ENCODE assay signal across 1 cellular context in the genomic region with DNA sequence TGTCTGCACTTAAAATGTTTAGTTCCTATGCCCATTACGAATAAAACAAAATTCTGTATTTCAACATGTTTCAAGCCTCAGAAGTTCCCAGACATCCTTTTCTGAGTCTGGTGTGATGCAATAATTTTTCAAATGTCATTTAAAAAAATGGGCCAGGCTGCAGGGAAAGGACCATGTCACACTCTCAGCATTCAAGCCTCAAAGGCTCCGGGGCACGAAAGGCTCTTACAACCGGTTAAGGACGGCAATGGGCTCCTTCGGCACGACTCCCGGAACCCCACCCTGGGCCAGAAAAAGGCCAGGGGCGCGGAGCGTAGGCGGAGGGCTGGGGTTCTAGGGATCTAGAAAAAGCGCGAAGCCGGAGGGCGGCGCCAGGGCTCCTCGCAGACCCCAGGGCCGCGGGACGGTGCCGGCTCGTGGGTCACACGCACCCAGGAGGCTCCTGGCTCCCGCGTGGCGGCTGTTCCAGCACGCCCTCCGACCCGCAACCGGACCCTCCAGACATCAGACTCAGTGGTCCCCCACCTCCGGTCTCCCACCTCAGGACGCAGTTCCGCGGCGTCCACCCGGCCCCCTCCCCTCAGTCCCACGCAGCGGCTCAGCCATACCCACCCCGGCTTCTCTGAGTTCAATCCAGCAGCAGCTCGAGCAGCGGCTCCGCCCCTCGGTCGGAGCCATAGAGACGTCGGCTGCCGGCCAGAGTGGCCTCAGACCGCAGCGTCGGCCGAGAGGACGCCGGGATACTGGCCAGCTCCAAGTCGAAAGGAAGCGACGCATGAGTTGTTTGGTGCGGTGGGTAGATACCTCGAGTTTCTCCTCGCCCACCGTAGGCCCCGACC.
TF ChIP-seq lines count a peak whose summit lies in the region.

A gene with protein sequence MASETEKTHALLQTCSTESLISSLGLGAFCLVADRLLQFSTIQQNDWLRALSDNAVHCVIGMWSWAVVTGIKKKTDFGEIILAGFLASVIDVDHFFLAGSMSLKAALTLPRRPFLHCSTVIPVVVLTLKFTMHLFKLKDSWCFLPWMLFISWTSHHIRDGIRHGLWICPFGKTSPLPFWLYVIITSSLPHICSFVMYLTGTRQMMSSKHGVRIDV (minus strand): TSS at position 656 of the 839 bp plus-strand sequence. CDS start 29,896 bp downstream, outside the sequence.

TF ChIP-seq in HepG2, 621 proteins besides CTCF, POLR2A, EP300 and RAD21 (continued from another document and continues in another):
- peak in 1 of 2 experiments; percentile 60; a peak in 1 of 4 replicates for TF ChIP-seq HMGXB4 (CRISPR knock-in tag; IDR thresholded peaks at IDR 0.05; ENCODE audit: borderline replicate concordance in 1 of 2, low read depth in 1 of 2)
- TF ChIP-seq MED13 (CRISPR knock-in tag; IDR thresholded peaks at IDR 0.05), result 0 out of 2 replicates have a peak, but pooled peaks have one; percentile 29
- TF ChIP-seq SMAD3 (CRISPR knock-in tag; IDR thresholded peaks at IDR 0.05), result peak; percentile 74
- TF ChIP-seq ZC3H13 (CRISPR knock-in tag; IDR thresholded peaks at IDR 0.05), result peak; percentile 50; the same call in 1 of the 2 replicates
- TF ChIP-seq KLF16 (CRISPR knock-in tag; IDR thresholded peaks at IDR 0.05), result peak; percentile 15 to 37; a peak in 1 of 4 replicates
- no peak for TF ChIP-seq THAP7 (CRISPR knock-in tag; IDR thresholded peaks at IDR 0.05)
- TF ChIP-seq HES4 (CRISPR knock-in tag; IDR thresholded peaks at IDR 0.05; ENCODE audit: borderline replicate concordance), result peak; percentile 70; the same call in 1 of the 2 replicates
- TF ChIP-seq, protein P1, sequence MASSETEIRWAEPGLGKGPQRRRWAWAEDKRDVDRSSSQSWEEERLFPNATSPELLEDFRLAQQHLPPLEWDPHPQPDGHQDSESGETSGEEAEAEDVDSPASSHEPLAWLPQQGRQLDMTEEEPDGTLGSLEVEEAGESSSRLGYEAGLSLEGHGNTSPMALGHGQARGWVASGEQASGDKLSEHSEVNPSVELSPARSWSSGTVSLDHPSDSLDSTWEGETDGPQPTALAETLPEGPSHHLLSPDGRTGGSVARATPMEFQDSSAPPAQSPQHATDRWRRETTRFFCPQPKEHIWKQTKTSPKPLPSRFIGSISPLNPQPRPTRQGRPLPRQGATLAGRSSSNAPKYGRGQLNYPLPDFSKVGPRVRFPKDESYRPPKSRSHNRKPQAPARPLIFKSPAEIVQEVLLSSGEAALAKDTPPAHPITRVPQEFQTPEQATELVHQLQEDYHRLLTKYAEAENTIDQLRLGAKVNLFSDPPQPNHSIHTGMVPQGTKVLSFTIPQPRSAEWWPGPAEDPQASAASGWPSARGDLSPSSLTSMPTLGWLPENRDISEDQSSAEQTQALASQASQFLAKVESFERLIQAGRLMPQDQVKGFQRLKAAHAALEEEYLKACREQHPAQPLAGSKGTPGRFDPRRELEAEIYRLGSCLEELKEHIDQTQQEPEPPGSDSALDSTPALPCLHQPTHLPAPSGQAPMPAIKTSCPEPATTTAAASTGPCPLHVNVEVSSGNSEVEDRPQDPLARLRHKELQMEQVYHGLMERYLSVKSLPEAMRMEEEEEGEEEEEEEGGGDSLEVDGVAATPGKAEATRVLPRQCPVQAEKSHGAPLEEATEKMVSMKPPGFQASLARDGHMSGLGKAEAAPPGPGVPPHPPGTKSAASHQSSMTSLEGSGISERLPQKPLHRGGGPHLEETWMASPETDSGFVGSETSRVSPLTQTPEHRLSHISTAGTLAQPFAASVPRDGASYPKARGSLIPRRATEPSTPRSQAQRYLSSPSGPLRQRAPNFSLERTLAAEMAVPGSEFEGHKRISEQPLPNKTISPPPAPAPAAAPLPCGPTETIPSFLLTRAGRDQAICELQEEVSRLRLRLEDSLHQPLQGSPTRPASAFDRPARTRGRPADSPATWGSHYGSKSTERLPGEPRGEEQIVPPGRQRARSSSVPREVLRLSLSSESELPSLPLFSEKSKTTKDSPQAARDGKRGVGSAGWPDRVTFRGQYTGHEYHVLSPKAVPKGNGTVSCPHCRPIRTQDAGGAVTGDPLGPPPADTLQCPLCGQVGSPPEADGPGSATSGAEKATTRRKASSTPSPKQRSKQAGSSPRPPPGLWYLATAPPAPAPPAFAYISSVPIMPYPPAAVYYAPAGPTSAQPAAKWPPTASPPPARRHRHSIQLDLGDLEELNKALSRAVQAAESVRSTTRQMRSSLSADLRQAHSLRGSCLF (CRISPR knock-in tag; IDR thresholded peaks at IDR 0.05; ENCODE audit: borderline replicate concordance), result peak; percentile 61; the same call in 1 of the 2 replicates
- peak; percentile 58 for TF ChIP-seq ZNF780A (CRISPR knock-in tag; IDR thresholded peaks at IDR 0.05)
- TF ChIP-seq ZC3H4 (CRISPR knock-in tag; IDR thresholded peaks at IDR 0.05; ENCODE audit: borderline replicate concordance), result no peak
- TF ChIP-seq YEATS4 (CRISPR knock-in tag; IDR thresholded peaks at IDR 0.05; ENCODE audit: borderline replicate concordance), result peak; percentile 83; the same call in 1 of the 2 replicates
- peak; percentile 14; the same call in 1 of the 2 replicates for TF ChIP-seq SOX5 (CRISPR knock-in tag; IDR thresholded peaks at IDR 0.05; ENCODE audit: borderline replicate concordance)
- TF ChIP-seq ATM (IDR thresholded peaks at IDR 0.05; ENCODE audit: borderline replicate concordance), result no peak
- peak; percentile 83 for TF ChIP-seq KDM2A (CRISPR knock-in tag; IDR thresholded peaks at IDR 0.05; ENCODE audit: borderline replicate concordance, low read depth)
- TF ChIP-seq MAZ (IDR thresholded peaks at IDR 0.05; ENCODE audit: borderline replicate concordance, low read depth, low read length), result 0 out of 2 replicates have a peak, but pooled peaks have one; percentile 14
- peak; percentile 85 for TF ChIP-seq MAZ (CRISPR knock-in tag; IDR thresholded peaks at IDR 0.05; ENCODE audit: low read depth)
- no peak for TF ChIP-seq ZSCAN30 (CRISPR knock-in tag; IDR thresholded peaks at IDR 0.05)
- TF ChIP-seq ZNF44 (CRISPR knock-in tag; IDR thresholded peaks at IDR 0.05), result 0 out of 2 replicates have a peak, but pooled peaks have one; percentile 66
- TF ChIP-seq KDM5B (CRISPR knock-in tag; IDR thresholded peaks at IDR 0.05; ENCODE audit: borderline replicate concordance), result peak; percentile 76; the same call in 1 of the 2 replicates
- TF ChIP-seq ADNP (CRISPR knock-in tag; IDR thresholded peaks at IDR 0.05), result no peak
- no peak; the same call in 1 of the 2 replicates for TF ChIP-seq ZNF543 (CRISPR knock-in tag; IDR thresholded peaks at IDR 0.05)
- peak; percentile 57; the same call in 1 of the 2 replicates for TF ChIP-seq ETV6 (CRISPR knock-in tag; conservative IDR thresholded peaks at IDR 0.05)
- no peak for TF ChIP-seq ZNF841 (CRISPR knock-in tag; IDR thresholded peaks at IDR 0.05; ENCODE audit: borderline replicate concordance)
- TF ChIP-seq NONO (IDR thresholded peaks at IDR 0.05), result no peak
- peak; percentile 89 for TF ChIP-seq NONO (CRISPR knock-in tag; conservative IDR thresholded peaks at IDR 0.05)
- TF ChIP-seq, protein P2, sequence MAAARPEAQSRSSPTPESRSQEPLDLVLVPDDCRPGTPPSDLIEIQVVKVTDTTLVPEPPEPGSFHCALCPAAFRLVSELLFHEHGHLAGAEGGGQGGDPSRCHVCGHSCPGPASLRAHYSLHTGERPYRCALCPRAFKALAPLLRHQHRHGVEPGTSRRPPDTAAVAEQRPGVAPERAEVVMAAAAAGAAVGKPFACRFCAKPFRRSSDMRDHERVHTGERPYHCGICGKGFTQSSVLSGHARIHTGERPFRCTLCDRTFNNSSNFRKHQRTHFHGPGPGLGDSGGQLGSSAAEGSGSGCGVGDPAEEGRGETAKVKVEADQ (CRISPR knock-in tag; IDR thresholded peaks at IDR 0.05; ENCODE audit: borderline replicate concordance), result no peak; the same call in 1 of the 2 replicates
- TF ChIP-seq ZNF234 (CRISPR knock-in tag; conservative IDR thresholded peaks at IDR 0.05), result no peak
- TF ChIP-seq SIN3B (IDR thresholded peaks at IDR 0.05; ENCODE audit: low read length), result 0 out of 2 replicates have a peak, but pooled peaks have one; percentile 35
- no peak for TF ChIP-seq ZNF253 (CRISPR knock-in tag; IDR thresholded peaks at IDR 0.05; ENCODE audit: borderline replicate concordance)
- TF ChIP-seq ZNF709 (CRISPR knock-in tag; IDR thresholded peaks at IDR 0.05), result 0 out of 2 replicates have a peak, but pooled peaks have one; percentile 36
- 0 out of 2 replicates have a peak, but pooled peaks have one; percentile 16 for TF ChIP-seq ZNF775 (CRISPR knock-in tag; IDR thresholded peaks at IDR 0.05; ENCODE audit: borderline replicate concordance)
- peak; percentile 40; the same call in 1 of the 2 replicates for TF ChIP-seq ZNF331 (CRISPR knock-in tag; IDR thresholded peaks at IDR 0.05)
- no peak for TF ChIP-seq ZNF562 (CRISPR knock-in tag; IDR thresholded peaks at IDR 0.05; ENCODE audit: borderline replicate concordance)
- TF ChIP-seq, protein P3, sequence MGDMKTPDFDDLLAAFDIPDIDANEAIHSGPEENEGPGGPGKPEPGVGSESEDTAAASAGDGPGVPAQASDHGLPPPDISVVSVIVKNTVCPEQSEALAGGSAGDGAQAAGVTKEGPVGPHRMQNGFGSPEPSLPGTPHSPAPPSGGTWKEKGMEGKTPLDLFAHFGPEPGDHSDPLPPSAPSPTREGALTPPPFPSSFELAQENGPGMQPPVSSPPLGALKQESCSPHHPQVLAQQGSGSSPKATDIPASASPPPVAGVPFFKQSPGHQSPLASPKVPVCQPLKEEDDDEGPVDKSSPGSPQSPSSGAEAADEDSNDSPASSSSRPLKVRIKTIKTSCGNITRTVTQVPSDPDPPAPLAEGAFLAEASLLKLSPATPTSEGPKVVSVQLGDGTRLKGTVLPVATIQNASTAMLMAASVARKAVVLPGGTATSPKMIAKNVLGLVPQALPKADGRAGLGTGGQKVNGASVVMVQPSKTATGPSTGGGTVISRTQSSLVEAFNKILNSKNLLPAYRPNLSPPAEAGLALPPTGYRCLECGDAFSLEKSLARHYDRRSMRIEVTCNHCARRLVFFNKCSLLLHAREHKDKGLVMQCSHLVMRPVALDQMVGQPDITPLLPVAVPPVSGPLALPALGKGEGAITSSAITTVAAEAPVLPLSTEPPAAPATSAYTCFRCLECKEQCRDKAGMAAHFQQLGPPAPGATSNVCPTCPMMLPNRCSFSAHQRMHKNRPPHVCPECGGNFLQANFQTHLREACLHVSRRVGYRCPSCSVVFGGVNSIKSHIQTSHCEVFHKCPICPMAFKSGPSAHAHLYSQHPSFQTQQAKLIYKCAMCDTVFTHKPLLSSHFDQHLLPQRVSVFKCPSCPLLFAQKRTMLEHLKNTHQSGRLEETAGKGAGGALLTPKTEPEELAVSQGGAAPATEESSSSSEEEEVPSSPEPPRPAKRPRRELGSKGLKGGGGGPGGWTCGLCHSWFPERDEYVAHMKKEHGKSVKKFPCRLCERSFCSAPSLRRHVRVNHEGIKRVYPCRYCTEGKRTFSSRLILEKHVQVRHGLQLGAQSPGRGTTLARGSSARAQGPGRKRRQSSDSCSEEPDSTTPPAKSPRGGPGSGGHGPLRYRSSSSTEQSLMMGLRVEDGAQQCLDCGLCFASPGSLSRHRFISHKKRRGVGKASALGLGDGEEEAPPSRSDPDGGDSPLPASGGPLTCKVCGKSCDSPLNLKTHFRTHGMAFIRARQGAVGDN (CRISPR knock-in tag; IDR thresholded peaks at IDR 0.05), result peak; percentile 97
- TF ChIP-seq ZNF703 (CRISPR knock-in tag; IDR thresholded peaks at IDR 0.05; ENCODE audit: borderline replicate concordance), result no peak; the same call in 1 of the 2 replicates
- peak; percentile 63; the same call in 1 of the 2 replicates for TF ChIP-seq ZNF563 (CRISPR knock-in tag; IDR thresholded peaks at IDR 0.05)
- peak; percentile 82 for TF ChIP-seq AGO1 (IDR thresholded peaks at IDR 0.05; ENCODE audit: low read depth, low read length, poor library complexity, severe bottlenecking)
- peak; percentile 71; the same call in 1 of the 2 replicates for TF ChIP-seq ELF4 (CRISPR knock-in tag; IDR thresholded peaks at IDR 0.05; ENCODE audit: borderline replicate concordance)
- no peak; the same call in none of the 2 replicates for TF ChIP-seq ZNF138 (CRISPR knock-in tag; IDR thresholded peaks at IDR 0.05; ENCODE audit: low read depth)
- TF ChIP-seq, protein P4, sequence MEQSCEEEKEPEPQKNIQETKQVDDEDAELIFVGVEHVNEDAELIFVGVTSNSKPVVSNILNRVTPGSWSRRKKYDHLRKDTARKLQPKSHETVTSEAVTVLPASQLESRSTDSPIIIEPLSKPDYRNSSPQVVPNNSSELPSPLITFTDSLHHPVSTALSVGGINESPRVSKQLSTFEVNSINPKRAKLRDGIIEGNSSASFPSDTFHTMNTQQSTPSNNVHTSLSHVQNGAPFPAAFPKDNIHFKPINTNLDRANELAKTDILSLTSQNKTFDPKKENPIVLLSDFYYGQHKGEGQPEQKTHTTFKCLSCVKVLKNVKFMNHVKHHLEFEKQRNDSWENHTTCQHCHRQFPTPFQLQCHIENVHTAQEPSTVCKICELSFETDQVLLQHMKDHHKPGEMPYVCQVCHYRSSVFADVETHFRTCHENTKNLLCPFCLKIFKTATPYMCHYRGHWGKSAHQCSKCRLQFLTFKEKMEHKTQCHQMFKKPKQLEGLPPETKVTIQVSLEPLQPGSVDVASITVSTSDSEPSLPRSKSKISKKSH (CRISPR knock-in tag; IDR thresholded peaks at IDR 0.05; ENCODE audit: borderline replicate concordance), result no peak
- TF ChIP-seq SIN3A (IDR thresholded peaks at IDR 0.05; ENCODE audit: borderline replicate concordance, low read depth, low read length), result peak; percentile 75
